Comparison of ENCODE assay signal across 17 cellular contexts in the genomic region with DNA sequence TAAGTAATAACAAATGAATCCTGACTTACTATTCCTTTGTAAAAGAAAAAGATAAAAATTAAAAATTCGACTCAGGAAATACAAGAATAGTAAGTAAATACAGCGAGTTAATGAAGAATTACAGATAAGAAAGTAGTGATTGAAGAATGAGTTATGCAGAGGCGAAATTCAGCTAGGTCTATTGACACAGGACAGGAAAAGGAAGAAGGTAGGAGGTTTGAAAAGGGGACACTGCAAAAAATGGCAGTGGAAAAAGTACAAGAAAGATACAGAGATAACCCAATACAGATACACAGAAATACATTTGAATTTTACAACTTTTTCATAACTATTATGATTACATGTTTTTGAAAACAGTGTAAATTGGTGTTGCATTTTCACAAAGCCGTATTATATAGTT. TPM values are rescaled to one million over a fixed set of nuclear protein-coding genes. Genes with fewer than 3 reads are reported as not detected.
A peak's percentile ranks its signal among the peaks of the same experiment; 100 is the strongest.
DNase-seq lines count a peak whose midpoint lies in the region; ATAC-seq, FAIRE-seq and TF ChIP-seq lines count a peak whose summit lies in the region.
"Had no signal": no experiment of that assay in that cellular context is flagged by ENCODE, and none has a peak within 500 bp of the region (broad histone marks: within the 10 kb centered on the region; RNA-seq: fewer than 3 reads in every experiment).

No MANE protein-coding gene starts in this region.

- no peak overlapping the region for H2AFZ ChIP-seq in Loucy (ENCODE audit: low read length)
- no peak overlapping the region for H2AFZ ChIP-seq in astrocyte (ENCODE audit: low read depth, low read length)
- H2AFZ ChIP-seq: GM23338 had no signal

- no peak for ATAC-seq in heart right ventricle
- ATAC-seq: GM23338 had no signal

- H3K27ac ChIP-seq in astrocyte (ENCODE audit: low read depth, low read length) (peak overlapping the region; percentile 56), small intestine (ENCODE audit: low read depth in 1 of 2, low read length in 1 of 2) (no peak overlapping the region), heart right ventricle (no peak overlapping the region)
- H3K27ac ChIP-seq: esophagus squamous epithelium had no signal

- intact Hi-C loops in heart right ventricle (cut with DNase I) = no loop called here

- peaks cover 5% of the 10 kb centered on the region; the same call in 1 of the 2 replicates for H3F3A ChIP-seq in Loucy (ENCODE audit: low read depth)

- no peaks in the 10 kb centered on the region for H3K27me3 Mint-ChIP-seq in activated T-cell treated with anti-CD3 and anti-CD28 coated beads, Interleukin-2, amount 50 U/mL, for 24 hours
- H3K27me3 Mint-ChIP-seq in astrocyte (ENCODE audit: low read depth, unreplicated experiment) = no peaks in the 10 kb centered on the region

- H3K79me2 ChIP-seq in Loucy (ENCODE audit: insufficient read depth, low read length) = peaks cover 17% of the 10 kb centered on the region; the same call in 1 of the 2 replicates
- H3K79me2 ChIP-seq in astrocyte (ENCODE audit: insufficient read depth, low read length) = peaks cover 30% of the 10 kb centered on the region

- H3K27me3 ChIP-seq in Loucy (ENCODE audit: insufficient read depth, low read length, poor library complexity, severe bottlenecking) = no peaks in the 10 kb centered on the region
- no peaks in the 10 kb centered on the region for H3K27me3 ChIP-seq in astrocyte (ENCODE audit: insufficient read depth, low read length)
- H3K27me3 ChIP-seq in small intestine (ENCODE audit: control insufficient read depth in 2 of 2, insufficient read depth in 2 of 2, low read length in 2 of 2) = no peaks in the 10 kb centered on the region
- H3K27me3 ChIP-seq in heart right ventricle = no peaks in the 10 kb centered on the region
- H3K27me3 ChIP-seq: esophagus squamous epithelium had no signal

- peaks cover 74% of the 10 kb centered on the region for H3K4me1 Mint-ChIP-seq in activated T-cell treated with anti-CD3 and anti-CD28 coated beads, Interleukin-2, amount 50 U/mL, for 24 hours (ENCODE audit: low read depth)
- H3K4me1 Mint-ChIP-seq in astrocyte (ENCODE audit: low read depth, unreplicated experiment) = peaks cover 34% of the 10 kb centered on the region

- peaks cover 1% of the 10 kb centered on the region for H3K36me3 Mint-ChIP-seq in activated T-cell treated with anti-CD3 and anti-CD28 coated beads, Interleukin-2, amount 50 U/mL, for 24 hours (ENCODE audit: low read depth)
- peaks cover 3% of the 10 kb centered on the region for H3K36me3 Mint-ChIP-seq in astrocyte (ENCODE audit: low read depth, unreplicated experiment)

- H4K20me1 ChIP-seq in Loucy (ENCODE audit: insufficient read depth, low read length, poor library complexity, severe bottlenecking) = no peaks in the 10 kb centered on the region
- H4K20me1 ChIP-seq in astrocyte (ENCODE audit: insufficient read depth, low read length) = no peaks in the 10 kb centered on the region

- WGBS in small intestine, 3 donors = 67 to 81% (median 72%) methylated on average over 4 of the region's 4 CpGs
- WGBS in heart right ventricle, 2 donors = 77 to 78% methylated on average over 4 of the region's 4 CpGs

- H3K9ac ChIP-seq in Loucy (ENCODE audit: low read depth, low read length, poor library complexity, severe bottlenecking) = no peak overlapping the region
- no peak overlapping the region for H3K9ac ChIP-seq in astrocyte (ENCODE audit: low read length)

- peak overlapping the region; percentile 87 for H3K27ac Mint-ChIP-seq in activated T-cell treated with anti-CD3 and anti-CD28 coated beads, Interleukin-2, amount 50 U/mL, for 24 hours
- no peak overlapping the region for H3K27ac Mint-ChIP-seq in astrocyte (ENCODE audit: unreplicated experiment)
- H3K27ac Mint-ChIP-seq: GM23338 had no signal

- FAIRE-seq in astrocyte (lab: Jason Lieb, UNC) = no peak
- peak; percentile 19 for FAIRE-seq in small intestine (lab: Jason Lieb, UNC)
- FAIRE-seq: G401.6 had no signal

- H3K9me3 ChIP-seq in Loucy (ENCODE audit: insufficient read depth, low read depth, low read length) (no peaks in the 10 kb centered on the region), astrocyte (ENCODE audit: insufficient read depth, low read depth, low read length) (no peaks in the 10 kb centered on the region), small intestine (ENCODE audit: control insufficient read depth, low read depth) (no peaks in the 10 kb centered on the region), heart right ventricle (no peaks in the 10 kb centered on the region)
- H3K9me3 ChIP-seq: esophagus squamous epithelium had no signal

- H3K9me2 ChIP-seq in Loucy (replicated peaks; ENCODE audit: low read depth, low read length) = no peaks in the 10 kb centered on the region

- H3K36me3 ChIP-seq in Loucy (ENCODE audit: insufficient read depth, low read length) (no peaks in the 10 kb centered on the region), astrocyte (ENCODE audit: insufficient read depth, low read length) (no peaks in the 10 kb centered on the region), small intestine (ENCODE audit: control insufficient read depth in 2 of 2, insufficient read depth in 2 of 2, low read length in 2 of 2) (no peaks in the 10 kb centered on the region), heart right ventricle (no peaks in the 10 kb centered on the region)
- H3K36me3 ChIP-seq: esophagus squamous epithelium had no signal

- H3K4me3 Mint-ChIP-seq in activated T-cell treated with anti-CD3 and anti-CD28 coated beads, Interleukin-2, amount 50 U/mL, for 24 hours = peak overlapping the region; percentile 5
- H3K4me3 Mint-ChIP-seq in astrocyte (ENCODE audit: unreplicated experiment) = no peak overlapping the region
- H3K4me3 Mint-ChIP-seq: GM23338 had no signal

- TF ChIP-seq CTCF in Loucy (conservative IDR thresholded peaks at IDR 0.05; ENCODE audit: low read length) (no peak), astrocyte (IDR thresholded peaks at IDR 0.05; ENCODE audit: insufficient read depth, low read depth, low read length) (no peak), heart right ventricle (IDR thresholded peaks at IDR 0.05) (no peak)

- peak overlapping the region; percentile 22 for H3K4me3 ChIP-seq in Loucy (ENCODE audit: low read length, poor library complexity, severe bottlenecking)
- no peak overlapping the region for H3K4me3 ChIP-seq in astrocyte (ENCODE audit: insufficient read depth, low read depth, low read length)
- H3K4me3 ChIP-seq in small intestine (ENCODE audit: low read depth in 1 of 2, low read length in 2 of 2) = no peak overlapping the region
- no peak overlapping the region for H3K4me3 ChIP-seq in heart right ventricle
- H3K4me3 ChIP-seq: esophagus squamous epithelium, GM23338, lung had no signal

- H3K9me3 Mint-ChIP-seq in activated T-cell treated with anti-CD3 and anti-CD28 coated beads, Interleukin-2, amount 50 U/mL, for 24 hours = peaks cover 3% of the 10 kb centered on the region
- H3K9me3 Mint-ChIP-seq in astrocyte (ENCODE audit: unreplicated experiment) = no peaks in the 10 kb centered on the region
- H3K9me3 Mint-ChIP-seq: GM23338 had no signal

- no peak for DNase-seq in activated T-cell treated with anti-CD3 and anti-CD28 coated beads, Interleukin-2, amount 50 U/mL, for 24 hours
- DNase-seq in activated T-cell treated with anti-CD3 and anti-CD28 coated beads for 4 hours (no peak), astrocyte (ENCODE audit: low read depth) (no peak), small intestine (no peak), mesenteric fat pad (ENCODE audit: low spot score) (no peak), heart right ventricle (no peak)
- DNase-seq in stimulated activated naive CD4-positive, alpha-beta T cell (lab: John Stamatoyannopoulos, UW) = no peak
- DNase-seq: activated gamma-delta T cell, esophagus squamous epithelium, KBM-7, NCI-H1417 treated with DMSO at 0.1 percent for 48 hours, NCI-H345, SIG-M5 had no signal

- H3K4me1 ChIP-seq in Loucy (ENCODE audit: insufficient read depth, low read length, poor library complexity, severe bottlenecking) (peaks cover 39% of the 10 kb centered on the region), astrocyte (ENCODE audit: insufficient read depth, low read length) (peaks cover 29% of the 10 kb centered on the region), small intestine (ENCODE audit: control insufficient read depth in 2 of 2, insufficient read depth in 1 of 2, low read depth in 1 of 2, low read length in 1 of 2) (peaks cover 0 to 8% of the 10 kb centered on the region in 2 donors), heart right ventricle (peaks cover 0 to 69% (median 46%) of the 10 kb centered on the region in 9 donors)

- peak overlapping the region; percentile 54 for H3K4me2 ChIP-seq in Loucy (ENCODE audit: low read depth, low read length, poor library complexity, severe bottlenecking)
- H3K4me2 ChIP-seq in astrocyte (ENCODE audit: low read length) = peak overlapping the region; percentile 69
- H3K4me2 ChIP-seq: GM23338 had no signal

RNA-seq across cellular contexts. Expression of a gene that starts 28.0 kb away (rescaled TPM):
- total RNA-seq in astrocyte (19.8 and 20.1 TPM in 2 replicates), mesenteric fat pad (27.7 TPM), heart right ventricle (10 to 100 TPM; 22.3 to 42.3 (median 32.9) TPM)
- polyA plus RNA-seq in small intestine (1 to 10 TPM in 2 of 3 donors, under 1 TPM in 1; 0.67 to 3.6 (median 3.5) TPM), heart right ventricle (10 to 100 TPM in 1 of 2 donors, 1 to 10 TPM in 1; 6.9 to 14.1 TPM)
